Comparison of ENCODE assay signal across 8 cellular contexts in genomic region chr7:157875230-157876179, GRCh38.
A peak's percentile ranks its signal among the peaks of the same experiment; 100 is the strongest.
DNase-seq lines count a peak whose midpoint lies in the region; ATAC-seq, FAIRE-seq and TF ChIP-seq lines count a peak whose summit lies in the region.

No MANE protein-coding gene starts in this region.

- H3K9me3 ChIP-seq in RWPE2 (ENCODE audit: severe bottlenecking), result peaks cover 2% of the 10 kb centered on the region
- no peaks in the 10 kb centered on the region for H3K9me3 ChIP-seq in neural cell (ENCODE audit: low read length)
- H3K9me3 ChIP-seq in ascending aorta, result no peaks in the 10 kb centered on the region

- no peak overlapping the region for H3K4me2 ChIP-seq in neural cell (ENCODE audit: low read length)

- TF ChIP-seq RAD21 in neural cell (conservative IDR thresholded peaks at IDR 0.05), result peak; percentile 71

- no peaks in the 10 kb centered on the region for H3F3A ChIP-seq in neural cell (ENCODE audit: insufficient read depth, low read length, poor library complexity, severe bottlenecking)

- no peak for TF ChIP-seq EP300 in neural cell (conservative IDR thresholded peaks at IDR 0.05; ENCODE audit: poor library complexity, severe bottlenecking)

- no peaks in the 10 kb centered on the region for H3K9me2 ChIP-seq in neural cell (ENCODE audit: insufficient read depth, low read length)

- H3K36me3 Mint-ChIP-seq in HFFc6 (ENCODE audit: low read depth), result peaks cover 5% of the 10 kb centered on the region
- no peaks in the 10 kb centered on the region for H3K36me3 Mint-ChIP-seq in activated naive CD4-positive, alpha-beta T cell treated with anti-CD3 and anti-CD28 coated beads, Interleukin-2, amount 50 U/mL, for 24 hours

- H3K36me3 ChIP-seq in RWPE2 (ENCODE audit: low read depth) (no peaks in the 10 kb centered on the region), neural cell (ENCODE audit: insufficient read depth, low read length) (no peaks in the 10 kb centered on the region), ascending aorta (no peaks in the 10 kb centered on the region)

- ATAC-seq in RWPE2 (ENCODE audit: low read depth) (no peak), HG03025 (IDR thresholded peaks at IDR 0.05; ENCODE audit: low FRiP score, unreplicated experiment) (no peak)

- no peaks in the 10 kb centered on the region for H3K27me3 Mint-ChIP-seq in HFFc6 (ENCODE audit: insufficient read depth)
- no peaks in the 10 kb centered on the region for H3K27me3 Mint-ChIP-seq in activated naive CD4-positive, alpha-beta T cell treated with anti-CD3 and anti-CD28 coated beads, Interleukin-2, amount 50 U/mL, for 24 hours

- H3K9ac ChIP-seq in neural cell (ENCODE audit: low read length), result no peak overlapping the region

- no peaks in the 10 kb centered on the region for H3K4me1 Mint-ChIP-seq in HFFc6 (ENCODE audit: low read depth)
- peaks cover 48% of the 10 kb centered on the region for H3K4me1 Mint-ChIP-seq in activated naive CD4-positive, alpha-beta T cell treated with anti-CD3 and anti-CD28 coated beads, Interleukin-2, amount 50 U/mL, for 24 hours

- FAIRE-seq in urothelium cell line (lab: Jason Lieb, UNC), result no peak

- DNase-seq in HFFc6, result no peak
- DNase-seq in RWPE2 (ENCODE audit: low spot score), result peak; percentile 45
- peak; percentile 37 for DNase-seq in urothelium cell line (ENCODE audit: low spot score)
- DNase-seq in ascending aorta (ENCODE audit: low spot score in 2 of 2), result no peak
- no peak for DNase-seq in D341Med (ENCODE audit: low spot score)

- no peak overlapping the region for H3K27ac ChIP-seq in RWPE2 (ENCODE audit: poor library complexity, severe bottlenecking)
- no peak overlapping the region for H3K27ac ChIP-seq in neural cell (ENCODE audit: low read length)
- no peak overlapping the region for H3K27ac ChIP-seq in ascending aorta

- H3K4me1 ChIP-seq in RWPE2 (ENCODE audit: insufficient read depth, poor library complexity, severe bottlenecking), result no peaks in the 10 kb centered on the region
- no peaks in the 10 kb centered on the region for H3K4me1 ChIP-seq in ascending aorta

- H3K4me3 Mint-ChIP-seq in HFFc6, result no peak overlapping the region
- peak overlapping the region; percentile 70 for H3K4me3 Mint-ChIP-seq in activated naive CD4-positive, alpha-beta T cell treated with anti-CD3 and anti-CD28 coated beads, Interleukin-2, amount 50 U/mL, for 24 hours

- H3K4me3 ChIP-seq in RWPE2 (ENCODE audit: severe bottlenecking), result no peak overlapping the region
- no peak overlapping the region for H3K4me3 ChIP-seq in neural cell (ENCODE audit: low read length)
- H3K4me3 ChIP-seq in ascending aorta, result no peak overlapping the region

- no peaks in the 10 kb centered on the region for H4K20me1 ChIP-seq in neural cell (ENCODE audit: insufficient read depth)

- H3K27me3 ChIP-seq in RWPE2 (ENCODE audit: insufficient read depth, poor library complexity, severe bottlenecking) (no peaks in the 10 kb centered on the region), neural cell (ENCODE audit: insufficient read depth, low read depth, low read length) (no peaks in the 10 kb centered on the region), ascending aorta (no peaks in the 10 kb centered on the region)

- peaks cover 4% of the 10 kb centered on the region for H3K79me2 ChIP-seq in neural cell (replicated peaks; ENCODE audit: insufficient read depth, low read length)

- peak; percentile 52; the same call in 1 of the 2 replicates for TF ChIP-seq CTCF in HFFc6 (IDR thresholded peaks at IDR 0.05)
- peak; percentile 10 for TF ChIP-seq CTCF in RWPE2 (IDR thresholded peaks at IDR 0.05; ENCODE audit: poor library complexity, severe bottlenecking)
- TF ChIP-seq CTCF in neural cell (IDR thresholded peaks at IDR 0.05; ENCODE audit: poor library complexity, severe bottlenecking), result peak; percentile 68
- peak in 1 of 3 experiments; percentile 29 for TF ChIP-seq CTCF in ascending aorta (IDR thresholded peaks at IDR 0.05)

- peaks cover 44% of the 10 kb centered on the region for H3K9me3 Mint-ChIP-seq in HFFc6
- H3K9me3 Mint-ChIP-seq in activated naive CD4-positive, alpha-beta T cell treated with anti-CD3 and anti-CD28 coated beads, Interleukin-2, amount 50 U/mL, for 24 hours, result no peaks in the 10 kb centered on the region

- intact Hi-C loops in ascending aorta (cut with DNase I), result no loop called here

- no peak overlapping the region for H2AFZ ChIP-seq in neural cell (ENCODE audit: low read depth, low read length)

- no peak overlapping the region for H3K27ac Mint-ChIP-seq in HFFc6
- H3K27ac Mint-ChIP-seq in activated naive CD4-positive, alpha-beta T cell treated with anti-CD3 and anti-CD28 coated beads, Interleukin-2, amount 50 U/mL, for 24 hours, result no peak overlapping the region

TF ChIP-seq in neural cell, 6 proteins besides CTCF, POLR2A, EP300 and RAD21:
- peak; percentile 69 for TF ChIP-seq SMC3 (conservative IDR thresholded peaks at IDR 0.05; ENCODE audit: poor library complexity)
- TF ChIP-seq POLR2AphosphoS5 (IDR thresholded peaks at IDR 0.05), result no peak

Comparison
In these comparisons a context has a peak if more than half of its experiments do, and no peak if none do; other contexts are left out.
1. DNase-seq: peak in RWPE2 (single experiment) and urothelium cell line (single experiment); none in HFFc6 (single experiment), ascending aorta (0 of 2) and D341Med (single experiment).